In the genomic region with DNA sequence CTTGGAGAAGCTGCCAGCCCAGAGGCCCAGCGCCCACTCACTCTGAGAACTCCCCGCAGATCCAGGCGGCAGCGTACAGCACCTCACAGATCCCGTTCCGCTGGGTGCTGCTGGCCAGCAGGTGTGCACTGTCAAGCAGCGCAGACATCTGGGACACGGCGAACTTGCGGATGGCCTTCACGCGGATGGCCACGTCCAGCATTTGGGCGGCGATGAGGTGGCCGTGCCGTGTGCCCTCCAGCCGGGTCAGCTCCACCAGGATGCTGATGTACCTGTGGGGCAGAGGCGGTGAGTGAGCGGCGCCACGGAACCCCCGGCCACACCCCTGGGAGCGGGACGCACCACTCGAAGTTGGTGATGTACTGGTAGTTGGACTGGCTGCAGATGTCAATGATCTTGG, we compare ENCODE assay signal across 2 cellular contexts.
A peak's percentile ranks its signal among the peaks of the same experiment; 100 is the strongest.
TF ChIP-seq lines count a peak whose summit lies in the region.

No MANE protein-coding gene starts in this region.

TF ChIP-seq in GM12891, 5 proteins besides CTCF, POLR2A, EP300 and RAD21:
- TF ChIP-seq POU2F2 (IDR thresholded peaks at IDR 0.05; ENCODE audit: low read depth, low read length) = no peak
- TF ChIP-seq POLR2AphosphoS5 (IDR thresholded peaks at IDR 0.05; ENCODE audit: low read depth, low read length) = peak; percentile 15; the same call in 1 of the 2 replicates

TF ChIP-seq in GM12878, 131 proteins besides CTCF, POLR2A, EP300 and RAD21:
- TF ChIP-seq SUPT20H (IDR thresholded peaks at IDR 0.05; ENCODE audit: borderline replicate concordance, control insufficient read depth, low read depth, low read length) (no peak), JUND (IDR thresholded peaks at IDR 0.05; ENCODE audit: low read depth, low read length) (no peak), NBN (IDR thresholded peaks at IDR 0.05) (no peak), KDM1A (IDR thresholded peaks at IDR 0.05; ENCODE audit: borderline replicate concordance) (no peak), SMAD5 (IDR thresholded peaks at IDR 0.05; ENCODE audit: low read depth) (no peak), SREBF1 (IDR thresholded peaks at IDR 0.05; ENCODE audit: low read length) (no peak), ZZZ3 (IDR thresholded peaks at IDR 0.05; ENCODE audit: control insufficient read depth, insufficient read length, low read depth) (no peak), RELA (IDR thresholded peaks at IDR 0.05; ENCODE audit: borderline replicate concordance, partially characterized antibody) (no peak)
- TF ChIP-seq, protein P1, sequence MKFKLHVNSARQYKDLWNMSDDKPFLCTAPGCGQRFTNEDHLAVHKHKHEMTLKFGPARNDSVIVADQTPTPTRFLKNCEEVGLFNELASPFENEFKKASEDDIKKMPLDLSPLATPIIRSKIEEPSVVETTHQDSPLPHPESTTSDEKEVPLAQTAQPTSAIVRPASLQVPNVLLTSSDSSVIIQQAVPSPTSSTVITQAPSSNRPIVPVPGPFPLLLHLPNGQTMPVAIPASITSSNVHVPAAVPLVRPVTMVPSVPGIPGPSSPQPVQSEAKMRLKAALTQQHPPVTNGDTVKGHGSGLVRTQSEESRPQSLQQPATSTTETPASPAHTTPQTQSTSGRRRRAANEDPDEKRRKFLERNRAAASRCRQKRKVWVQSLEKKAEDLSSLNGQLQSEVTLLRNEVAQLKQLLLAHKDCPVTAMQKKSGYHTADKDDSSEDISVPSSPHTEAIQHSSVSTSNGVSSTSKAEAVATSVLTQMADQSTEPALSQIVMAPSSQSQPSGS (IDR thresholded peaks at IDR 0.05; ENCODE audit: low read length) = no peak
- TF ChIP-seq, protein P2, sequence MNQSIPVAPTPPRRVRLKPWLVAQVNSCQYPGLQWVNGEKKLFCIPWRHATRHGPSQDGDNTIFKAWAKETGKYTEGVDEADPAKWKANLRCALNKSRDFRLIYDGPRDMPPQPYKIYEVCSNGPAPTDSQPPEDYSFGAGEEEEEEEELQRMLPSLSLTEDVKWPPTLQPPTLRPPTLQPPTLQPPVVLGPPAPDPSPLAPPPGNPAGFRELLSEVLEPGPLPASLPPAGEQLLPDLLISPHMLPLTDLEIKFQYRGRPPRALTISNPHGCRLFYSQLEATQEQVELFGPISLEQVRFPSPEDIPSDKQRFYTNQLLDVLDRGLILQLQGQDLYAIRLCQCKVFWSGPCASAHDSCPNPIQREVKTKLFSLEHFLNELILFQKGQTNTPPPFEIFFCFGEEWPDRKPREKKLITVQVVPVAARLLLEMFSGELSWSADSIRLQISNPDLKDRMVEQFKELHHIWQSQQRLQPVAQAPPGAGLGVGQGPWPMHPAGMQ (IDR thresholded peaks at IDR 0.05; ENCODE audit: borderline replicate concordance) = no peak
